In genomic region chrX:133909888-133910287, GRCh38 we compare ENCODE assay signal across 19 cellular contexts.
"Had no signal": no experiment of that assay in that cellular context is flagged by ENCODE, and none has a peak within 500 bp of the region (broad histone marks: within the 10 kb centered on the region; RNA-seq: fewer than 3 reads in every experiment).

No MANE protein-coding gene starts in this region.

- ATAC-seq: K562, Panc1, PC-3, T-helper 17 cell had no signal

- DNase-seq: Kasumi-1, MM.1S, NCI-H1092 treated with DMSO at 0.1 percent for 48 hours, NCI-H1436, NCI-H187, NCI-H2029, NCI-H2081 treated with DMSO at 0.1 percent for 48 hours, NCI-H226, NCI-H510A treated with DMSO at 0.1 percent for 48 hours, NCI-H69, NCI-H774, PC-3, SHP77, SK-N-SH, SW 1271, T-helper 1 cell, T-helper 17 cell had no signal
